In the genomic region with DNA sequence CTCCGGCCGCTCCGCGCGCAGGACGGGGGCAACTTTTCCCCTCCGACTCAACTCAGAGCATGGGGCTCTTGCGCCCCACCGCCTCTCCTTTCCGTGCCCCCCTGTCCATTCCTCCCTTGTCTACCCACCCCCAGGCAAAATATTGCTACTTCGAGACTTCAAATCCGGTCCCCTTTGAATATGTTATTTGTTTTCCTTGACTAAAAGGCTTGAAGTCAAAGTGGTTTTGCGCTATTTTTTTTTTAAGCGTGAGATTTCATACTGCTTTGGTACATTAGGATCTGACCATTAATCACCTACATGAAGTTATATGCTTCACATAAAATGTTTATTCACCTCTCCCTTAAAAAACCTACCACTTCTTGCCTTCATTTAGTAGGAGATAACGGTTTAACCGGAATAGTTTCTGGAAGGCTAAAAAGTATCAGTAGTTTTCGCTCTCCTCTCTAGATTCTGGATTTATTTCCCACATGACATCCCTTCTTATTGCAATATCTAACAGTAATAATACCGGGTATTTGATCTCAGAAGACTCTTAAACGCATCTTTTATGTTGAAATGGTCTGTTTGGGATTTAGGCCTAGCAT, we compare ENCODE assay signal across 8 cellular contexts. TPM values are rescaled to one million over a fixed set of nuclear protein-coding genes. Genes with fewer than 3 reads are reported as not detected.
DNase-seq lines count a peak whose midpoint lies in the region; ATAC-seq, FAIRE-seq and TF ChIP-seq lines count a peak whose summit lies in the region.

No MANE protein-coding gene starts in this region.

- TF ChIP-seq POLR2A in GM12891 (IDR thresholded peaks at IDR 0.05; ENCODE audit: low read depth, low read length): no peak

- H3K27me3 ChIP-seq in foreskin keratinocyte (no peaks in the 10 kb centered on the region), rectal smooth muscle tissue (ENCODE audit: control insufficient read depth, insufficient read depth, low read length) (no peaks in the 10 kb centered on the region)

- CTCF ChIA-PET in T-cell (lab: Charles Lee): no interaction called here

- POLR2A ChIA-PET in T-cell (lab: Charles Lee): no interaction called here

- H3K27ac ChIP-seq in foreskin keratinocyte: peak overlapping the region; percentile 73
- H3K27ac ChIP-seq in rectal smooth muscle tissue (ENCODE audit: low read depth, low read length): peak overlapping the region; percentile 92

- H3K4me3 ChIP-seq in rectal smooth muscle tissue (ENCODE audit: low read length): peak overlapping the region; percentile 96

- H3K4me1 ChIP-seq in foreskin keratinocyte: peaks cover 42% of the 10 kb centered on the region
- peaks cover 27% of the 10 kb centered on the region for H3K4me1 ChIP-seq in rectal smooth muscle tissue (ENCODE audit: control insufficient read depth, insufficient read depth, low read length)

- in situ Hi-C loops in G401 (cut with HindIII; ENCODE audit: low sequenced_read_pairs): no loop called here

- peaks cover 4% of the 10 kb centered on the region for H3K36me3 Mint-ChIP-seq in T-cell

- H3K4me1 Mint-ChIP-seq in T-cell: peaks cover 37 to 39% (median 38%) of the 10 kb centered on the region in 3 donors

- no peak for ATAC-seq in T-cell (replicated peaks in 1 of 4)
- no peak for ATAC-seq in foreskin keratinocyte
- ATAC-seq in GM19463 (IDR thresholded peaks at IDR 0.05; ENCODE audit: unreplicated experiment): no peak

- no peak for FAIRE-seq in GM12891 (lab: Jason Lieb, UNC)

- H3K9ac ChIP-seq in rectal smooth muscle tissue (ENCODE audit: low read length): peak overlapping the region; percentile 38

- DNase-seq in G401 (ENCODE audit: low spot score) (peak; percentile 41), T-cell (no peak), foreskin keratinocyte (peak in 1 of 2 donors; percentile 52), NCI-H2227 (lab: John Stamatoyannopoulos, UW; ENCODE audit: unreplicated experiment) (no peak), COLO668 (lab: John Stamatoyannopoulos, UW; ENCODE audit: unreplicated experiment) (no peak), GM12891 (ENCODE audit: insufficient read length, low spot score) (no peak)

- no peak for TF ChIP-seq CTCF in foreskin keratinocyte (conservative IDR thresholded peaks at IDR 0.05)

- peaks cover 5% of the 10 kb centered on the region for H3K36me3 ChIP-seq in rectal smooth muscle tissue (ENCODE audit: control insufficient read depth, insufficient read depth, low read length)

- peak overlapping the region; percentile 45 to 46 for H3K27ac Mint-ChIP-seq in T-cell

- peaks cover 0 to 7% of the 10 kb centered on the region in 2 donors for H3K27me3 Mint-ChIP-seq in T-cell

- H3K4me3 Mint-ChIP-seq in T-cell: peak overlapping the region; percentile 85 to 90 (median 87)

- no peaks in the 10 kb centered on the region for H3K9me3 Mint-ChIP-seq in T-cell

TF ChIP-seq in GM12891, 5 proteins besides CTCF, POLR2A, EP300 and RAD21:
- no peak for TF ChIP-seq PAX5 (IDR thresholded peaks at IDR 0.05; ENCODE audit: insufficient read depth, low read length, severe bottlenecking)

RNA-seq across cellular contexts. Expression of a gene that starts 1.5 kb away (rescaled TPM):
- total RNA-seq in G401 (2014; rRNA removed; shearing (Covaris generic)): 0.37 and 0.47 TPM in 2 replicates
- total RNA-seq in T-cell (10 to 100 TPM in 1 of 5 donors, 1 to 10 TPM in 4; 5.1 to 10.1 (median 7.1) TPM), foreskin keratinocyte (15.1 and 16.8 TPM in 2 replicates)
- 3.2 and 4.0 TPM in 2 replicates for polyA plus RNA-seq in foreskin keratinocyte
- not detected for polyA plus RNA-seq in GM12891 (2012; ENCODE audit: low read depth, missing spikeins)
